34 cellular contexts compared by ENCODE assay signal in the genomic region with DNA sequence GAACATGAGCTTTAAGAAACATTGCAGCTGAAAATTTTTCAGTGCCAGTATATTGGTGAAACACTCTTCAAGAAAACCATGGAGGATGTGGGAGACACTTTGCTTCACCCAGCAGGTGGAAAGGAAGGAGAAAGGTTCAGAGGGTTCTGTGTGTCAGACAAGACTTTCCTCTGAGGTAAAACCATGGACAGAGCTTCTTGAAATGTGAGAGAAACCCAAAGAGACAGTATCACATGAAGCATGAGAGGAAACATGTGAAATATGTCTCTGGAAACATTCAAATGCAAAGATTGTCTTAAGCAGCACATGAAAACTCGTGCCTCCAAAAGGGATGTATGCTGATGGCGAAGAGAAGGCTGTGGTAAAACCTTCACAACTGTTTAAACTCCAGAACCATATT.
"Had no signal": no experiment of that assay in that cellular context is flagged by ENCODE, and none has a peak within 500 bp of the region (broad histone marks: within the 10 kb centered on the region; RNA-seq: fewer than 3 reads in every experiment).

No MANE protein-coding gene starts in this region.

- H3K36me3 Mint-ChIP-seq: activated CD8-positive, alpha-beta memory T cell treated with anti-CD3 and anti-CD28 coated beads, Interleukin-2, amount 10 ng/mL, durations not matched to agents 7 days and 5 days; activated naive CD4-positive, alpha-beta T cell treated with anti-CD3 and anti-CD28 coated beads, Interleukin-2, amount 10 ng/mL, durations not matched to agents 7 days and 5 days; activated naive CD4-positive, alpha-beta T cell treated with anti-CD3 and anti-CD28 coated beads, Interleukin-2, amount 50 U/mL, for 24 hours; activated naive CD8-positive, alpha-beta T cell; activated naive CD8-positive, alpha-beta T cell treated with anti-CD3 and anti-CD28 coated beads, Interleukin-2, amount 10 ng/mL, durations not matched to agents 7 days and 5 days; brain; T-cell had no signal

- H3K36me3 ChIP-seq: ascending aorta, cardiac muscle cell had no signal

- H3K27ac ChIP-seq: ascending aorta, cardiac muscle cell, VCaP had no signal

- H3K4me1 ChIP-seq: ascending aorta had no signal

- H3K9me3 ChIP-seq: ascending aorta had no signal

- H3K27me3 Mint-ChIP-seq: activated B cell treated with CpG ODN at 0.5 μM for 24 hours; activated CD4-positive, alpha-beta T cell treated with anti-CD3 and anti-CD28 coated beads for 36 hours; activated CD4-positive, alpha-beta T cell treated with anti-CD3 and anti-CD28 coated beads, Interleukin-2, amount 10 ng/mL, durations not matched to agents 7 days and 5 days; activated CD8-positive, alpha-beta memory T cell treated with anti-CD3 and anti-CD28 coated beads, Interleukin-2, amount 10 ng/mL, durations not matched to agents 7 days and 5 days; activated naive CD4-positive, alpha-beta T cell treated with anti-CD3 and anti-CD28 coated beads, Interleukin-2, amount 10 ng/mL, durations not matched to agents 7 days and 5 days; activated naive CD4-positive, alpha-beta T cell treated with anti-CD3 and anti-CD28 coated beads, Interleukin-2, amount 50 U/mL, for 24 hours; activated naive CD8-positive, alpha-beta T cell treated with anti-CD3 and anti-CD28 coated beads, Interleukin-2, amount 10 ng/mL, durations not matched to agents 7 days and 5 days; activated naive CD8-positive, alpha-beta T cell treated with anti-CD3 and anti-CD28 coated beads, Interleukin-2, amount 50 U/mL, for 24 hours; central memory CD8-positive, alpha-beta T cell; T-helper 17 cell had no signal

- DNase-seq: activated B cell treated with CpG ODN at 0.5 μM for 24 hours; activated CD4-positive, alpha-beta memory T cell treated with anti-CD3 and anti-CD28 coated beads, Interleukin-2, amount 10 ng/mL, durations not matched to agents 7 days and 5 days; activated CD4-positive, alpha-beta T cell treated with anti-CD3 and anti-CD28 coated beads for 1 hour; activated CD4-positive, alpha-beta T cell treated with anti-CD3 and anti-CD28 coated beads for 36 hours; activated CD4-positive, alpha-beta T cell treated with anti-CD3 and anti-CD28 coated beads for 48 hours; activated CD4-positive, alpha-beta T cell treated with anti-CD3 and anti-CD28 coated beads, Interleukin-2, amount 10 ng/mL, durations not matched to agents 7 days and 5 days; activated CD4-positive, alpha-beta T cell treated with anti-CD3 and anti-CD28 coated beads, Interleukin-2, amount 50 U/mL, for 48 hours; activated CD8-positive, alpha-beta memory T cell treated with anti-CD3 and anti-CD28 coated beads for 24 hours; activated CD8-positive, alpha-beta memory T cell treated with anti-CD3 and anti-CD28 coated beads, Interleukin-2, amount 10 ng/mL, durations not matched to agents 7 days and 5 days; activated CD8-positive, alpha-beta memory T cell treated with anti-CD3 and anti-CD28 coated beads, Interleukin-2, amount 50 U/mL, for 48 hours; activated CD8-positive, alpha-beta T cell treated with anti-CD3 and anti-CD28 coated beads, Interleukin-2, amount 10 ng/mL, durations not matched to agents 7 days and 5 days; activated effector memory CD4-positive, alpha-beta T cell treated with Interleukin-2 at 50 U/mL for 16 hours; activated gamma-delta T cell; activated naive CD4-positive, alpha-beta T cell treated with anti-CD3 and anti-CD28 coated beads, Interleukin-2, amount 10 ng/mL, durations not matched to agents 7 days and 5 days; activated naive CD4-positive, alpha-beta T cell treated with Interleukin-2 at 50 U/mL for 16 hours; activated naive CD8-positive, alpha-beta T cell treated with anti-CD3 and anti-CD28 coated beads, Interleukin-2, amount 10 ng/mL, durations not matched to agents 7 days and 5 days; activated naive CD8-positive, alpha-beta T cell treated with anti-CD3 and anti-CD28 coated beads, Interleukin-2, amount 50 U/mL, for 24 hours; activated T-cell treated with anti-CD3 and anti-CD28 coated beads, Interleukin-2, amount 50 U/mL, for 24 hours; activated T-cell treated with anti-CD3 and anti-CD28 coated beads, Interleukin-2, amount 50 U/mL, for 48 hours; amygdala; anterior cingulate cortex; caudate nucleus; cerebellar nuclear complex; T-cell; T-helper 17 cell; T1000 had no signal

- ATAC-seq: activated CD4-positive, alpha-beta T cell treated with anti-CD3 and anti-CD28 coated beads for 36 hours; activated CD8-positive, alpha-beta memory T cell treated with anti-CD3 and anti-CD28 coated beads, Interleukin-2, amount 10 ng/mL, durations not matched to agents 7 days and 5 days; activated CD8-positive, alpha-beta T cell treated with anti-CD3 and anti-CD28 coated beads, Interleukin-2, amount 10 ng/mL, durations not matched to agents 7 days and 5 days; activated naive CD8-positive, alpha-beta T cell treated with anti-CD3 and anti-CD28 coated beads, Interleukin-2, amount 50 U/mL, for 24 hours; T-cell; T-helper 17 cell had no signal

- H3K27ac Mint-ChIP-seq: activated B cell treated with CpG ODN at 0.5 μM for 24 hours; activated CD4-positive, alpha-beta memory T cell treated with anti-CD3 and anti-CD28 coated beads, Interleukin-2, amount 10 ng/mL, durations not matched to agents 7 days and 5 days; activated CD4-positive, alpha-beta T cell treated with anti-CD3 and anti-CD28 coated beads for 36 hours; activated CD4-positive, alpha-beta T cell treated with anti-CD3 and anti-CD28 coated beads, Interleukin-2, amount 10 ng/mL, durations not matched to agents 7 days and 5 days; activated CD8-positive, alpha-beta memory T cell treated with anti-CD3 and anti-CD28 coated beads, Interleukin-2, amount 10 ng/mL, durations not matched to agents 7 days and 5 days; activated CD8-positive, alpha-beta T cell treated with anti-CD3 and anti-CD28 coated beads, Interleukin-2, amount 10 ng/mL, durations not matched to agents 7 days and 5 days; activated naive CD4-positive, alpha-beta T cell treated with anti-CD3 and anti-CD28 coated beads, Interleukin-2, amount 10 ng/mL, durations not matched to agents 7 days and 5 days; activated naive CD4-positive, alpha-beta T cell treated with anti-CD3 and anti-CD28 coated beads, Interleukin-2, amount 50 U/mL, for 24 hours; activated naive CD8-positive, alpha-beta T cell; activated naive CD8-positive, alpha-beta T cell treated with anti-CD3 and anti-CD28 coated beads, Interleukin-2, amount 10 ng/mL, durations not matched to agents 7 days and 5 days; activated naive CD8-positive, alpha-beta T cell treated with anti-CD3 and anti-CD28 coated beads, Interleukin-2, amount 50 U/mL, for 24 hours; activated T-cell treated with anti-CD3 and anti-CD28 coated beads, Interleukin-2, amount 50 U/mL, for 24 hours; activated T-helper 2 cell treated with anti-CD3 and anti-CD28 coated beads, Interferon-gamma antibody, Interleukin-2, Interleukin-4, amounts not matched to agents 10 μg/mL and 5 μg/mL and 100 μg/mL, durations not matched to agents 14 hours and 24 hours and 36 hours; brain; T-cell; T-helper 17 cell had no signal

- H3K9me3 Mint-ChIP-seq: activated B cell treated with CpG ODN at 0.5 μM for 24 hours; activated CD4-positive, alpha-beta memory T cell treated with anti-CD3 and anti-CD28 coated beads, Interleukin-2, amount 10 ng/mL, durations not matched to agents 7 days and 5 days; activated CD4-positive, alpha-beta T cell treated with anti-CD3 and anti-CD28 coated beads, Interleukin-2, amount 10 ng/mL, durations not matched to agents 7 days and 5 days; activated naive CD4-positive, alpha-beta T cell treated with anti-CD3 and anti-CD28 coated beads, Interleukin-2, amount 10 ng/mL, durations not matched to agents 7 days and 5 days; activated naive CD4-positive, alpha-beta T cell treated with anti-CD3 and anti-CD28 coated beads, Interleukin-2, amount 50 U/mL, for 24 hours; activated naive CD8-positive, alpha-beta T cell treated with anti-CD3 and anti-CD28 coated beads, Interleukin-2, amount 10 ng/mL, durations not matched to agents 7 days and 5 days; activated naive CD8-positive, alpha-beta T cell treated with anti-CD3 and anti-CD28 coated beads, Interleukin-2, amount 50 U/mL, for 24 hours; activated T-cell treated with anti-CD3 and anti-CD28 coated beads, Interleukin-2, amount 50 U/mL, for 24 hours; activated T-helper 2 cell treated with anti-CD3 and anti-CD28 coated beads, Interferon-gamma antibody, Interleukin-2, Interleukin-4, amounts not matched to agents 10 μg/mL and 5 μg/mL and 100 μg/mL, durations not matched to agents 14 hours and 24 hours and 36 hours; central memory CD8-positive, alpha-beta T cell; T-cell had no signal

- H3K27me3 ChIP-seq: ascending aorta, cardiac muscle cell had no signal

- H3K4me3 Mint-ChIP-seq: activated B cell treated with CpG ODN at 0.5 μM for 24 hours; activated CD4-positive, alpha-beta memory T cell treated with anti-CD3 and anti-CD28 coated beads, Interleukin-2, amount 10 ng/mL, durations not matched to agents 7 days and 5 days; activated CD4-positive, alpha-beta T cell treated with anti-CD3 and anti-CD28 coated beads for 36 hours; activated CD4-positive, alpha-beta T cell treated with anti-CD3 and anti-CD28 coated beads, Interleukin-2, amount 10 ng/mL, durations not matched to agents 7 days and 5 days; activated CD8-positive, alpha-beta memory T cell treated with anti-CD3 and anti-CD28 coated beads, Interleukin-2, amount 10 ng/mL, durations not matched to agents 7 days and 5 days; activated CD8-positive, alpha-beta T cell treated with anti-CD3 and anti-CD28 coated beads, Interleukin-2, amount 10 ng/mL, durations not matched to agents 7 days and 5 days; activated naive CD4-positive, alpha-beta T cell treated with anti-CD3 and anti-CD28 coated beads, Interleukin-2, amount 10 ng/mL, durations not matched to agents 7 days and 5 days; activated naive CD4-positive, alpha-beta T cell treated with anti-CD3 and anti-CD28 coated beads, Interleukin-2, amount 50 U/mL, for 24 hours; activated naive CD8-positive, alpha-beta T cell; activated naive CD8-positive, alpha-beta T cell treated with anti-CD3 and anti-CD28 coated beads, Interleukin-2, amount 10 ng/mL, durations not matched to agents 7 days and 5 days; activated naive CD8-positive, alpha-beta T cell treated with anti-CD3 and anti-CD28 coated beads, Interleukin-2, amount 50 U/mL, for 24 hours; activated T-cell treated with anti-CD3 and anti-CD28 coated beads, Interleukin-2, amount 50 U/mL, for 24 hours; brain; central memory CD8-positive, alpha-beta T cell; T-cell; T-helper 17 cell had no signal

- H3K4me1 Mint-ChIP-seq: activated B cell treated with CpG ODN at 0.5 μM for 24 hours; activated CD4-positive, alpha-beta memory T cell treated with anti-CD3 and anti-CD28 coated beads, Interleukin-2, amount 10 ng/mL, durations not matched to agents 7 days and 5 days; activated CD4-positive, alpha-beta T cell treated with anti-CD3 and anti-CD28 coated beads for 36 hours; activated CD4-positive, alpha-beta T cell treated with anti-CD3 and anti-CD28 coated beads, Interleukin-2, amount 10 ng/mL, durations not matched to agents 7 days and 5 days; activated CD8-positive, alpha-beta memory T cell treated with anti-CD3 and anti-CD28 coated beads, Interleukin-2, amount 10 ng/mL, durations not matched to agents 7 days and 5 days; activated naive CD4-positive, alpha-beta T cell treated with anti-CD3 and anti-CD28 coated beads, Interleukin-2, amount 10 ng/mL, durations not matched to agents 7 days and 5 days; activated naive CD4-positive, alpha-beta T cell treated with anti-CD3 and anti-CD28 coated beads, Interleukin-2, amount 50 U/mL, for 24 hours; activated naive CD8-positive, alpha-beta T cell treated with anti-CD3 and anti-CD28 coated beads, Interleukin-2, amount 10 ng/mL, durations not matched to agents 7 days and 5 days; activated naive CD8-positive, alpha-beta T cell treated with anti-CD3 and anti-CD28 coated beads, Interleukin-2, amount 50 U/mL, for 24 hours; central memory CD8-positive, alpha-beta T cell; T-cell; T-helper 17 cell had no signal

- H3K4me3 ChIP-seq: ascending aorta, cardiac muscle cell had no signal
